ENCODE assay signal across 1 cellular context in genomic region chr12:112380663-112381420, GRCh38.
A peak's percentile ranks its signal among the peaks of the same experiment; 100 is the strongest.
TF ChIP-seq lines count a peak whose summit lies in the region.

No MANE protein-coding gene starts in this region.

TF ChIP-seq in HepG2, 621 proteins besides CTCF, POLR2A, EP300 and RAD21 (continues in another document):
- TF ChIP-seq ASH2L (IDR thresholded peaks at IDR 0.05; ENCODE audit: insufficient read length, low read depth, low read length) (peak; percentile 9), KMT2A (CRISPR knock-in tag; IDR thresholded peaks at IDR 0.05) (peak; percentile 7; the same call in 1 of the 2 replicates), NONO (IDR thresholded peaks at IDR 0.05) (no peak), NONO (CRISPR knock-in tag; conservative IDR thresholded peaks at IDR 0.05) (no peak), SP1 (IDR thresholded peaks at IDR 0.05) (no peak), SP1 (CRISPR knock-in tag; IDR thresholded peaks at IDR 0.05) (no peak), MYPOP (CRISPR knock-in tag; IDR thresholded peaks at IDR 0.05) (peak; percentile 35; the same call in 1 of the 2 replicates), MAZ (IDR thresholded peaks at IDR 0.05; ENCODE audit: borderline replicate concordance, low read depth, low read length) (no peak), MAZ (CRISPR knock-in tag; IDR thresholded peaks at IDR 0.05; ENCODE audit: low read depth) (0 out of 2 replicates have a peak, but pooled peaks have one; percentile 25), HOXA3 (CRISPR knock-in tag; IDR thresholded peaks at IDR 0.05) (peak; percentile 25; the same call in 1 of the 2 replicates), ZFYVE20 (CRISPR knock-in tag; IDR thresholded peaks at IDR 0.05; ENCODE audit: borderline replicate concordance, low read depth) (no peak), ZNF687 (CRISPR knock-in tag; IDR thresholded peaks at IDR 0.05) (peak; percentile 65), ZFX (CRISPR knock-in tag; IDR thresholded peaks at IDR 0.05; ENCODE audit: low read depth) (peak; percentile 67), ZNF18 (CRISPR knock-in tag; IDR thresholded peaks at IDR 0.05; ENCODE audit: insufficient replicate concordance) (peak; percentile 47), PHF8 (CRISPR knock-in tag; IDR thresholded peaks at IDR 0.05) (peak; percentile 48), ATF7-NPFF (CRISPR knock-in tag; IDR thresholded peaks at IDR 0.05; ENCODE audit: low read depth) (no peak), ZNF235 (CRISPR knock-in tag; IDR thresholded peaks at IDR 0.05; ENCODE audit: borderline replicate concordance) (0 out of 2 replicates have a peak, but pooled peaks have one; percentile 19), ZMYM3 (CRISPR knock-in tag; IDR thresholded peaks at IDR 0.05) (peak; percentile 71), SPEN (CRISPR knock-in tag; IDR thresholded peaks at IDR 0.05; ENCODE audit: low read depth) (peak; percentile 24; the same call in 1 of the 2 replicates), ZNF292 (CRISPR knock-in tag; IDR thresholded peaks at IDR 0.05; ENCODE audit: borderline replicate concordance, low read depth) (peak; percentile 45; the same call in 1 of the 2 replicates), SKI (IDR thresholded peaks at IDR 0.05; ENCODE audit: partially characterized antibody) (no peak), NR0B2 (CRISPR knock-in tag; IDR thresholded peaks at IDR 0.05) (no peak), ZNF891 (CRISPR knock-in tag; IDR thresholded peaks at IDR 0.05) (0 out of 2 replicates have a peak, but pooled peaks have one; percentile 28), BRF2 (CRISPR knock-in tag; IDR thresholded peaks at IDR 0.05) (no peak), ZBTB38 (CRISPR knock-in tag; IDR thresholded peaks at IDR 0.05) (0 out of 2 replicates have a peak, but pooled peaks have one; percentile 16), ZNF768 (CRISPR knock-in tag; IDR thresholded peaks at IDR 0.05) (peak; percentile 81; the same call in 1 of the 2 replicates), HDAC1 (CRISPR knock-in tag; IDR thresholded peaks at IDR 0.05) (0 out of 2 replicates have a peak, but pooled peaks have one; percentile 32), HINFP (CRISPR knock-in tag; IDR thresholded peaks at IDR 0.05; ENCODE audit: low read depth) (0 out of 2 replicates have a peak, but pooled peaks have one; percentile 57)
- TF ChIP-seq, protein P1, sequence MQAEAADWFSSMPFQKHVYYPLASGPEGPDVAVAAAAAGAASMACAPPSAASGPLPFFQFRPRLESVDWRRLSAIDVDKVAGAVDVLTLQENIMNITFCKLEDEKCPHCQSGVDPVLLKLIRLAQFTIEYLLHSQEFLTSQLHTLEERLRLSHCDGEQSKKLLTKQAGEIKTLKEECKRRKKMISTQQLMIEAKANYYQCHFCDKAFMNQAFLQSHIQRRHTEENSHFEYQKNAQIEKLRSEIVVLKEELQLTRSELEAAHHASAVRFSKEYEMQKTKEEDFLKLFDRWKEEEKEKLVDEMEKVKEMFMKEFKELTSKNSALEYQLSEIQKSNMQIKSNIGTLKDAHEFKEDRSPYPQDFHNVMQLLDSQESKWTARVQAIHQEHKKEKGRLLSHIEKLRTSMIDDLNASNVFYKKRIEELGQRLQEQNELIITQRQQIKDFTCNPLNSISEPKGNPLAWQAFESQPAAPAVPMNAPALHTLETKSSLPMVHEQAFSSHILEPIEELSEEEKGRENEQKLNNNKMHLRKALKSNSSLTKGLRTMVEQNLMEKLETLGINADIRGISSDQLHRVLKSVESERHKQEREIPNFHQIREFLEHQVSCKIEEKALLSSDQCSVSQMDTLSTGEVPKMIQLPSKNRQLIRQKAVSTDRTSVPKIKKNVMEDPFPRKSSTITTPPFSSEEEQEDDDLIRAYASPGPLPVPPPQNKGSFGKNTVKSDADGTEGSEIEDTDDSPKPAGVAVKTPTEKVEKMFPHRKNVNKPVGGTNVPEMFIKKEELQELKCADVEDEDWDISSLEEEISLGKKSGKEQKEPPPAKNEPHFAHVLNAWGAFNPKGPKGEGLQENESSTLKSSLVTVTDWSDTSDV (CRISPR knock-in tag; IDR thresholded peaks at IDR 0.05), result no peak
- TF ChIP-seq, protein P2, sequence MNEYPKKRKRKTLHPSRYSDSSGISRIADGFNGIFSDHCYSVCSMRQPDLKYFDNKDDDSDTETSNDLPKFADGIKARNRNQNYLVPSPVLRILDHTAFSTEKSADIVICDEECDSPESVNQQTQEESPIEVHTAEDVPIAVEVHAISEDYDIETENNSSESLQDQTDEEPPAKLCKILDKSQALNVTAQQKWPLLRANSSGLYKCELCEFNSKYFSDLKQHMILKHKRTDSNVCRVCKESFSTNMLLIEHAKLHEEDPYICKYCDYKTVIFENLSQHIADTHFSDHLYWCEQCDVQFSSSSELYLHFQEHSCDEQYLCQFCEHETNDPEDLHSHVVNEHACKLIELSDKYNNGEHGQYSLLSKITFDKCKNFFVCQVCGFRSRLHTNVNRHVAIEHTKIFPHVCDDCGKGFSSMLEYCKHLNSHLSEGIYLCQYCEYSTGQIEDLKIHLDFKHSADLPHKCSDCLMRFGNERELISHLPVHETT (CRISPR knock-in tag; conservative IDR thresholded peaks at IDR 0.05), result no peak
- TF ChIP-seq, protein P3, sequence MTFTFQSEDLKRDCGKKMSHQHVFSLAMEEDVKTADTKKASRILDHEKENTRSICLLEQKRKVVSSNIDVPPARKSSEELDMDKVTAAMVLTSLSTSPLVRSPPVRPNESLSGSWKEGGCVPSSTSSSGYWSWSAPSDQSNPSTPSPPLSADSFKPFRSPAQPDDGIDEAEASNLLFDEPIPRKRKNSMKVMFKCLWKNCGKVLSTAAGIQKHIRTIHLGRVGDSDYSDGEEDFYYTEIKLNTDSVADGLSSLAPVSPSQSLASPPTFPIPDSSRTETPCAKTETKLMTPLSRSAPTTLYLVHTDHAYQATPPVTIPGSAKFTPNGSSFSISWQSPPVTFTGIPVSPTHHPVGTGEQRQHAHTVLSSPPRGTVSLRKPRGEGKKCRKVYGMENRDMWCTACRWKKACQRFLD (CRISPR knock-in tag; IDR thresholded peaks at IDR 0.05; ENCODE audit: borderline replicate concordance), result no peak
- TF ChIP-seq, protein P4, sequence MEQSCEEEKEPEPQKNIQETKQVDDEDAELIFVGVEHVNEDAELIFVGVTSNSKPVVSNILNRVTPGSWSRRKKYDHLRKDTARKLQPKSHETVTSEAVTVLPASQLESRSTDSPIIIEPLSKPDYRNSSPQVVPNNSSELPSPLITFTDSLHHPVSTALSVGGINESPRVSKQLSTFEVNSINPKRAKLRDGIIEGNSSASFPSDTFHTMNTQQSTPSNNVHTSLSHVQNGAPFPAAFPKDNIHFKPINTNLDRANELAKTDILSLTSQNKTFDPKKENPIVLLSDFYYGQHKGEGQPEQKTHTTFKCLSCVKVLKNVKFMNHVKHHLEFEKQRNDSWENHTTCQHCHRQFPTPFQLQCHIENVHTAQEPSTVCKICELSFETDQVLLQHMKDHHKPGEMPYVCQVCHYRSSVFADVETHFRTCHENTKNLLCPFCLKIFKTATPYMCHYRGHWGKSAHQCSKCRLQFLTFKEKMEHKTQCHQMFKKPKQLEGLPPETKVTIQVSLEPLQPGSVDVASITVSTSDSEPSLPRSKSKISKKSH (CRISPR knock-in tag; IDR thresholded peaks at IDR 0.05; ENCODE audit: borderline replicate concordance), result 0 out of 2 replicates have a peak, but pooled peaks have one; percentile 51
- TF ChIP-seq, protein P5, sequence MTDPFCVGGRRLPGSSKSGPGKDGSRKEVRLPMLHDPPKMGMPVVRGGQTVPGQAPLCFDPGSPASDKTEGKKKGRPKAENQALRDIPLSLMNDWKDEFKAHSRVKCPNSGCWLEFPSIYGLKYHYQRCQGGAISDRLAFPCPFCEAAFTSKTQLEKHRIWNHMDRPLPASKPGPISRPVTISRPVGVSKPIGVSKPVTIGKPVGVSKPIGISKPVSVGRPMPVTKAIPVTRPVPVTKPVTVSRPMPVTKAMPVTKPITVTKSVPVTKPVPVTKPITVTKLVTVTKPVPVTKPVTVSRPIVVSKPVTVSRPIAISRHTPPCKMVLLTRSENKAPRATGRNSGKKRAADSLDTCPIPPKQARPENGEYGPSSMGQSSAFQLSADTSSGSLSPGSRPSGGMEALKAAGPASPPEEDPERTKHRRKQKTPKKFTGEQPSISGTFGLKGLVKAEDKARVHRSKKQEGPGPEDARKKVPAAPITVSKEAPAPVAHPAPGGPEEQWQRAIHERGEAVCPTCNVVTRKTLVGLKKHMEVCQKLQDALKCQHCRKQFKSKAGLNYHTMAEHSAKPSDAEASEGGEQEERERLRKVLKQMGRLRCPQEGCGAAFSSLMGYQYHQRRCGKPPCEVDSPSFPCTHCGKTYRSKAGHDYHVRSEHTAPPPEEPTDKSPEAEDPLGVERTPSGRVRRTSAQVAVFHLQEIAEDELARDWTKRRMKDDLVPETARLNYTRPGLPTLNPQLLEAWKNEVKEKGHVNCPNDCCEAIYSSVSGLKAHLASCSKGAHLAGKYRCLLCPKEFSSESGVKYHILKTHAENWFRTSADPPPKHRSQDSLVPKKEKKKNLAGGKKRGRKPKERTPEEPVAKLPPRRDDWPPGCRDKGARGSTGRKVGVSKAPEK (CRISPR knock-in tag; IDR thresholded peaks at IDR 0.05; ENCODE audit: borderline replicate concordance), result 0 out of 2 replicates have a peak, but pooled peaks have one; percentile 48
